Comparison of ENCODE assay signal across 9 cellular contexts in genomic region chr12:810635-811415, GRCh38. TPM values are rescaled to one million over a fixed set of nuclear protein-coding genes. Genes with fewer than 3 reads are reported as not detected.
DNase-seq lines count a peak whose midpoint lies in the region; ATAC-seq and TF ChIP-seq lines count a peak whose summit lies in the region.
"Had no signal": no experiment of that assay in that cellular context is flagged by ENCODE, and none has a peak within 500 bp of the region (broad histone marks: within the 10 kb centered on the region; RNA-seq: fewer than 3 reads in every experiment).

No MANE protein-coding gene starts in this region.

- 70% methylated on average over 5 of the region's 5 CpGs for WGBS in SK-N-SH (ENCODE audit: low lambda C conversion rate)

- no peak overlapping the region for H2AFZ ChIP-seq in SK-N-SH (ENCODE audit: low read depth)

- peaks cover 7 to 9% of the 10 kb centered on the region in 2 experiments for H3K36me3 ChIP-seq in SK-N-SH (replicated peaks in 1 of 2; ENCODE audit: control insufficient read depth in 1 of 2, insufficient read depth in 2 of 2, low read length in 1 of 2)

- no peak for TF ChIP-seq CTCF in SK-N-SH (IDR thresholded peaks at IDR 0.05)

- peak overlapping the region; percentile 28; the same call in 1 of the 2 replicates for H3K4me2 ChIP-seq in SK-N-SH

- peaks cover 2 to 25% of the 10 kb centered on the region in 2 experiments for H3K4me1 ChIP-seq in SK-N-SH (ENCODE audit: control insufficient read depth in 1 of 2, insufficient read depth in 2 of 2, low read depth in 1 of 2, low read length in 1 of 2)

- peaks cover 80% of the 10 kb centered on the region for H4K20me1 ChIP-seq in SK-N-SH (ENCODE audit: insufficient read depth)

- CTCF ChIA-PET in SK-N-SH (lab: Yijun Ruan, JAX) = interaction anchor here (0.6 to 2.8 kb wide), 12 partner anchors 12 to 241 kb away, joined by 3 to 17 read pairs (median 4); partner anchors contain the start of genes RAD52 and WNK1

- H3K27ac ChIP-seq in SK-N-SH (ENCODE audit: low read depth in 2 of 2, low read length in 1 of 2) = no peak overlapping the region
- H3K27ac ChIP-seq: lower lobe of right lung had no signal

- DNase-seq in SK-N-SH (no peak), left colon (no peak), NCI-H226 (no peak)
- DNase-seq in activated naive CD8-positive, alpha-beta T cell treated with anti-CD3 and anti-CD28 coated beads, Interleukin-2, amount 50 U/mL, for 16 hours (ENCODE audit: low read depth, low spot score) = peak; percentile 12
- DNase-seq in stimulated activated CD4-positive, alpha-beta T cell treated with anti-CD3 and anti-CD28 coated beads, Interleukin-4, amount 100 ng/mL, for 24 hours = peak; percentile 67
- DNase-seq: lower lobe of right lung had no signal

- no peak overlapping the region for H3K9ac ChIP-seq in SK-N-SH

- TF ChIP-seq EP300 in SK-N-SH (IDR thresholded peaks at IDR 0.05; ENCODE audit: borderline replicate concordance in 1 of 2, low read depth in 1 of 2, low read length in 1 of 2) = no peak

- H3K27me3 ChIP-seq in SK-N-SH (ENCODE audit: insufficient read depth) = no peaks in the 10 kb centered on the region

- intact Hi-C loops in left colon (cut with DNase I, micrococcal nuclease) = loop anchor here (5.0 to 10.0 kb wide), 2 partner anchors 234 to 236 kb away; no protein-coding TSS in a partner anchor

- peaks cover 4% of the 10 kb centered on the region for H3F3A ChIP-seq in SK-N-SH (replicated peaks; ENCODE audit: insufficient read depth)

- no peaks in the 10 kb centered on the region for H3K9me3 ChIP-seq in SK-N-SH
- H3K9me3 ChIP-seq: lower lobe of right lung had no signal

- H3K4me3 ChIP-seq in SK-N-SH (ENCODE audit: low read depth in 2 of 2, low read length in 1 of 2) = no peak overlapping the region
- H3K4me3 ChIP-seq: lower lobe of right lung had no signal

- TF ChIP-seq RAD21 in SK-N-SH (IDR thresholded peaks at IDR 0.05; ENCODE audit: low read length) = no peak

- H3K79me2 ChIP-seq in SK-N-SH (ENCODE audit: insufficient read depth) = peaks cover 97% of the 10 kb centered on the region

- H3K9me2 ChIP-seq in SK-N-SH = no peaks in the 10 kb centered on the region

- ATAC-seq in SK-N-SH treated with all-trans-retinoic acid at 6 μM for 48 hours = no peak
- peak; percentile 54 for ATAC-seq in HG03108 (IDR thresholded peaks at IDR 0.05; ENCODE audit: unreplicated experiment)
- ATAC-seq in left colon = no peak
- ATAC-seq in GM18517 (IDR thresholded peaks at IDR 0.05; ENCODE audit: unreplicated experiment) = no peak
- ATAC-seq: lower lobe of right lung had no signal

- POLR2A ChIA-PET in SK-N-SH (lab: Yijun Ruan, JAX) = no interaction called here

TF ChIP-seq in SK-N-SH, 30 proteins besides CTCF, POLR2A, EP300 and RAD21:
- TF ChIP-seq ZBTB33 (IDR thresholded peaks at IDR 0.05; ENCODE audit: borderline replicate concordance, low read depth) = no peak
- TF ChIP-seq USF1 (IDR thresholded peaks at IDR 0.05; ENCODE audit: borderline replicate concordance, low read depth) = peak; percentile 13; the same call in 1 of the 2 replicates

TF ChIP-seq in SK-N-SH treated with all-trans-retinoic acid at 6 μM for 48 hours, 23 proteins besides CTCF, POLR2A, EP300 and RAD21:
- TF ChIP-seq ZNF70 (CRISPR knock-in tag; IDR thresholded peaks at IDR 0.05) = no peak
- no peak for TF ChIP-seq TOX (CRISPR knock-in tag; IDR thresholded peaks at IDR 0.05; ENCODE audit: borderline replicate concordance)
- TF ChIP-seq OSR1 (CRISPR knock-in tag; IDR thresholded peaks at IDR 0.05) = no peak
- no peak for TF ChIP-seq ISL1 (CRISPR knock-in tag; IDR thresholded peaks at IDR 0.05)

RNA-seq across cellular contexts. Expression of gene WNK1, which starts 58.4 kb away (rescaled TPM):
- 28.8 and 30.5 TPM in 2 replicates for polyA plus RNA-seq in SK-N-SH (2012; rRNA removed)
- 17.4 and 26.0 TPM in 2 replicates for polyA plus RNA-seq in SK-N-SH (2012; cell fraction: cytosol; rRNA removed)
- 43.2 and 69.2 TPM in 2 replicates for polyA plus RNA-seq in SK-N-SH (2012; cell fraction: nucleus; rRNA removed)
- total RNA-seq in left colon = 10 to 100 TPM; 84.0 to 95.2 TPM

Comparison
In these comparisons a context has a peak if more than half of its experiments do, and no peak if none do; other contexts are left out.
1. DNase-seq: peak in activated naive CD8-positive, alpha-beta T cell treated with anti-CD3 and anti-CD28 coated beads, Interleukin-2, amount 50 U/mL, for 16 hours (single experiment) and stimulated activated CD4-positive, alpha-beta T cell treated with anti-CD3 and anti-CD28 coated beads, Interleukin-4, amount 100 ng/mL, for 24 hours (single experiment); none in SK-N-SH (single experiment), left colon (0 of 2) and NCI-H226 (single experiment).